In genomic region chr9:110050925-110051355, GRCh38 we compare ENCODE assay signal across 8 cellular contexts.
DNase-seq lines count a peak whose midpoint lies in the region; ATAC-seq and TF ChIP-seq lines count a peak whose summit lies in the region.

No MANE protein-coding gene starts in this region.

- H3K4me1 ChIP-seq in SJCRH30 (peaks cover 30% of the 10 kb centered on the region), HAP-1 (peaks cover 16% of the 10 kb centered on the region)

- H3K9me3 ChIP-seq in AG04450 (ENCODE audit: control insufficient read depth, insufficient read depth, low read length), result no peaks in the 10 kb centered on the region; the same call in 1 of the 2 replicates
- H3K9me3 ChIP-seq in SJCRH30 (replicated peaks), result no peaks in the 10 kb centered on the region
- no peaks in the 10 kb centered on the region for H3K9me3 ChIP-seq in HAP-1

- in situ Hi-C loops in HAP-1 (cut with MboI; ENCODE audit: low sequenced_read_pairs), result no loop called here

- no peak for TF ChIP-seq CTCF in AG04450 (IDR thresholded peaks at IDR 0.05; ENCODE audit: low read depth, low read length)

- H3K27me3 ChIP-seq in AG04450 (ENCODE audit: control insufficient read depth, insufficient read depth, low read length) (no peaks in the 10 kb centered on the region), SJCRH30 (no peaks in the 10 kb centered on the region), HAP-1 (ENCODE audit: low read depth) (no peaks in the 10 kb centered on the region)

- POLR2A ChIA-PET in AG04450 (lab: Yijun Ruan, JAX), result interaction anchor here (0.6 to 2.3 kb wide), 13 partner anchors 9 to 206 kb away, joined by 3 to 9 read pairs (median 4); partner anchors contain the start of gene TXN

- H3K36me3 ChIP-seq in SJCRH30 (0 out of 2 replicates have a peak, but pooled peaks cover 11% of the 10 kb centered on the region), HAP-1 (replicated peaks) (no peaks in the 10 kb centered on the region)

- ATAC-seq in GM18519 (IDR thresholded peaks at IDR 0.05; ENCODE audit: low FRiP score, unreplicated experiment) (peak; percentile 62), HG03066 (IDR thresholded peaks at IDR 0.05; ENCODE audit: low read depth, unreplicated experiment) (peak; percentile 33)

- peak; percentile 80 for DNase-seq in AG04450 (ENCODE audit: low read depth, low spot score)
- DNase-seq in SJCRH30, result peak; percentile 78 to 84
- DNase-seq in epithelial cell of prostate (ENCODE audit: low read depth, low spot score), result peak; percentile 74
- no peak for DNase-seq in HAP-1 (ENCODE audit: low spot score in 2 of 2)
- DNase-seq in NCI-H1092 (lab: John Stamatoyannopoulos, UW), result no peak

- peak overlapping the region; percentile 93 for H3K4me3 ChIP-seq in AG04450 (ENCODE audit: low read depth, low read length)
- H3K4me3 ChIP-seq in SJCRH30, result no peak overlapping the region
- H3K4me3 ChIP-seq in skin epidermis, result peak overlapping the region in 4 of 7 experiments; percentile 60 to 83 (median 70)
- no peak overlapping the region for H3K4me3 ChIP-seq in HAP-1

- H3K27ac ChIP-seq in AG04450 (ENCODE audit: low read depth, low read length) (peak overlapping the region; percentile 85), SJCRH30 (peak overlapping the region; percentile 88), epithelial cell of prostate (peak overlapping the region; percentile 72), skin epidermis (peak overlapping the region in 13 of 21 experiments; percentile 8 to 90 (median 76))

- CTCF ChIA-PET in AG04450 (lab: Charles Lee), result interaction anchor here (1.0 to 2.0 kb wide), 3 partner anchors 100 to 232 kb away, joined by 3 to 12 read pairs (median 5); no protein-coding TSS in a partner anchor

Comparison
In these comparisons a context has a peak if more than half of its experiments do, and no peak if none do; other contexts are left out.
1. DNase-seq: peak in AG04450 (single experiment), SJCRH30 (2 of 2) and epithelial cell of prostate (single experiment); none in HAP-1 (0 of 2) and NCI-H1092 (single experiment).
2. H3K4me3 ChIP-seq: peak in AG04450 (single experiment) and skin epidermis (4 of 7); none in SJCRH30 (single experiment) and HAP-1 (single experiment).
3. Peak in every context shown above with its lines, with median percentiles within 50 percentile points of each other: H3K27ac ChIP-seq.